ENCODE assay signal across 9 cellular contexts in the genomic region with DNA sequence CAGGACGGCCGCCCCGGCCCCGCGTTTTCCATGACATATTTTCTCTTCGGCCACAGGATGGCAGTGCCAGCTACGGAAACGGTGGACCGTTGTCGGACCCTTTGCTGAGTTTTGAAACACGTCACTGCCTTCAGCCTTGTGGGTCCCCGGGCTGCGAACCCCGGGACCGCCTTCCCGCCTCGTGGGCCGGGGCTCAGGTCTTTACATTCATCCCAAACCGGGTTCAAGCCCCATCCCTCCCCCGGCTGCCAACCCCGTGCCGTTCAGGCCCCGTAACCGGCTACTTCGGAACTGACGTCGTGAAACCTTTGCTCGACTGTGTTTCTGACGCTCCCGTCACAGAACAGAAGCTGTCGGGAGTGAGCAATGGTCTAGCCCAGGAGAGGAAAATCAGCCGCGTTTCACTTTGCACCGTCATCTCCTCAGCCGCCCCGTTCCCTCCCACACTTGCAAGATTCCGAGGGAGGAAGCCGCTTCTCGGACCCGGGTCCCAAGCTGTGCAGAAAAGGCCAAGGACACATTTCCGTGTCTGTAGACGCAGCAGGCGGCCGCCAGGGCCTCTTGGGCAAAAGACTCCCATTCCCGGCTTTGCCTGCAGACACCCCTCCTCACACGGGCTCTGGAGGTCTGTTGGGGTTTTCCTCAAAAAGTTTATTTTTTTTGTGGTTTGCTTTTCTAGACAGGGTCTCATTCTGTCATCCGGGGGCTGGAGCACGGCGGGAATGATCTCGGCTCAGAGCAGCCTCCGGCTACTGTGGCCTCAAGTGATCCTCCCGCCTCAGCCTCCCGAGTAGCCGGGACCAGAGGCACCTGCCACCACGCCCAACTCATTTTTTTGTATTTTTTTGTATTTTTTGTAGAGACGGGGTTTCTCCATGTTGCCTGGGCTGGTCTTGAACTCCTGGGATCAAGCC. TPM values are rescaled to one million over a fixed set of nuclear protein-coding genes. Genes with fewer than 3 reads are reported as not detected.
DNase-seq lines count a peak whose midpoint lies in the region; ATAC-seq, FAIRE-seq and TF ChIP-seq lines count a peak whose summit lies in the region.
"Had no signal": no experiment of that assay in that cellular context is flagged by ENCODE, and none has a peak within 500 bp of the region (broad histone marks: within the 10 kb centered on the region; RNA-seq: fewer than 3 reads in every experiment).

No MANE protein-coding gene starts in this region.

- H3K9me3 ChIP-seq in left ventricle myocardium inferior (replicated peaks): no peaks in the 10 kb centered on the region

- peak overlapping the region; percentile 57 for H3K4me3 Mint-ChIP-seq in activated CD8-positive, alpha-beta T cell treated with anti-CD3 and anti-CD28 coated beads for 36 hours
- peak overlapping the region; percentile 85 for H3K4me3 Mint-ChIP-seq in type B pancreatic cell

- POLR2A ChIA-PET in activated CD8-positive, alpha-beta T cell treated with anti-CD3 and anti-CD28 coated beads for 36 hours (lab: Charles Lee): no interaction called here

- H3K36me3 ChIP-seq in left ventricle myocardium inferior: no peaks in the 10 kb centered on the region

- intact Hi-C loops in left ventricle myocardium inferior (cut with micrococcal nuclease): no loop called here
- intact Hi-C loops in cardiac septum (cut with DNase I): no loop called here
- intact Hi-C loops in activated CD8-positive, alpha-beta T cell treated with anti-CD3 and anti-CD28 coated beads for 36 hours (cut with micrococcal nuclease): no loop called here

- peaks cover 15% of the 10 kb centered on the region for H3K27me3 Mint-ChIP-seq in activated CD8-positive, alpha-beta T cell treated with anti-CD3 and anti-CD28 coated beads for 36 hours
- peaks cover 47% of the 10 kb centered on the region for H3K27me3 Mint-ChIP-seq in type B pancreatic cell

- peaks cover 3% of the 10 kb centered on the region for H3K4me1 Mint-ChIP-seq in activated CD8-positive, alpha-beta T cell treated with anti-CD3 and anti-CD28 coated beads for 36 hours (ENCODE audit: low read depth)
- peaks cover 3% of the 10 kb centered on the region for H3K4me1 Mint-ChIP-seq in type B pancreatic cell (ENCODE audit: unreplicated experiment)

- TF ChIP-seq CTCF in left ventricle myocardium inferior (IDR thresholded peaks at IDR 0.05; ENCODE audit: borderline replicate concordance) (no peak), type B pancreatic cell (conservative IDR thresholded peaks at IDR 0.05) (peak; percentile 74)
- TF ChIP-seq CTCF in activated CD8-positive, alpha-beta T cell treated with anti-CD3 and anti-CD28 coated beads for 36 hours (IDR thresholded peaks at IDR 0.05): no peak

- H3K4me1 ChIP-seq in left ventricle myocardium inferior: peaks cover 6% of the 10 kb centered on the region

- ATAC-seq in activated CD8-positive, alpha-beta T cell treated with anti-CD3 and anti-CD28 coated beads for 36 hours: peak; percentile 42

- peaks cover 59% of the 10 kb centered on the region for H3K27me3 ChIP-seq in left ventricle myocardium inferior (ENCODE audit: low read depth)

- H3K27ac Mint-ChIP-seq in activated CD8-positive, alpha-beta T cell treated with anti-CD3 and anti-CD28 coated beads for 36 hours: peak overlapping the region; percentile 8
- no peak overlapping the region for H3K27ac Mint-ChIP-seq in type B pancreatic cell

- no peak for FAIRE-seq in frontal cortex (lab: Jason Lieb, UNC)

- CTCF ChIA-PET in activated CD8-positive, alpha-beta T cell treated with anti-CD3 and anti-CD28 coated beads for 36 hours (lab: Charles Lee): no interaction called here

- H3K9me3 Mint-ChIP-seq in activated CD8-positive, alpha-beta T cell treated with anti-CD3 and anti-CD28 coated beads for 36 hours: no peaks in the 10 kb centered on the region
- no peaks in the 10 kb centered on the region for H3K9me3 Mint-ChIP-seq in type B pancreatic cell

- DNase-seq in left ventricle myocardium inferior (no peak), cardiac septum (ENCODE audit: low spot score) (no peak), islet precursor cell (peak; percentile 78), type B pancreatic cell (ENCODE audit: extremely low spot score, unreplicated experiment) (no peak), frontal cortex (ENCODE audit: low spot score in 2 of 2) (no peak), SKM-1 treated with dmso at 0.1 percent for 144 hours (lab: John Stamatoyannopoulos, UW; ENCODE audit: unreplicated experiment) (no peak), DMS53 treated with DMSO at 0.1 percent for 48 hours (lab: John Stamatoyannopoulos, UW; ENCODE audit: unreplicated experiment) (no peak)
- peak; percentile 28 for DNase-seq in activated CD8-positive, alpha-beta T cell treated with anti-CD3 and anti-CD28 coated beads for 36 hours
- DNase-seq: hippocampal formation had no signal

- no peak overlapping the region for H3K27ac ChIP-seq in left ventricle myocardium inferior (replicated peaks)

- peak overlapping the region; percentile 46 for H3K4me3 ChIP-seq in left ventricle myocardium inferior

- H3K36me3 Mint-ChIP-seq in activated CD8-positive, alpha-beta T cell treated with anti-CD3 and anti-CD28 coated beads for 36 hours (ENCODE audit: low read depth): no peaks in the 10 kb centered on the region
- H3K36me3 Mint-ChIP-seq in type B pancreatic cell: peaks cover 5% of the 10 kb centered on the region

RNA-seq across cellular contexts. Expression of gene PPP2R3B, which starts 41.4 kb away (rescaled TPM):
- total RNA-seq in left ventricle myocardium inferior: 170 TPM
- total RNA-seq in cardiac septum: 128 TPM
- 10 to 100 TPM; 44.9 to 45.7 TPM for total RNA-seq in activated CD8-positive, alpha-beta T cell treated with anti-CD3 and anti-CD28 coated beads for 36 hours
- 33.2 and 53.4 TPM in 2 replicates for total RNA-seq in type B pancreatic cell (ENCODE audit: low replicate concordance)
- total RNA-seq in frontal cortex: 17.1 TPM

Comparison
In these comparisons a context has a peak if more than half of its experiments do, and no peak if none do; other contexts are left out.
1. DNase-seq: peak in activated CD8-positive, alpha-beta T cell treated with anti-CD3 and anti-CD28 coated beads for 36 hours (single experiment) and islet precursor cell (single experiment); none in left ventricle myocardium inferior (single experiment), cardiac septum (single experiment), type B pancreatic cell (single experiment), frontal cortex (0 of 2), SKM-1 treated with dmso at 0.1 percent for 144 hours (single experiment) and DMS53 treated with DMSO at 0.1 percent for 48 hours (single experiment).